Comparison of ENCODE assay signal across 8 cellular contexts in the genomic region with DNA sequence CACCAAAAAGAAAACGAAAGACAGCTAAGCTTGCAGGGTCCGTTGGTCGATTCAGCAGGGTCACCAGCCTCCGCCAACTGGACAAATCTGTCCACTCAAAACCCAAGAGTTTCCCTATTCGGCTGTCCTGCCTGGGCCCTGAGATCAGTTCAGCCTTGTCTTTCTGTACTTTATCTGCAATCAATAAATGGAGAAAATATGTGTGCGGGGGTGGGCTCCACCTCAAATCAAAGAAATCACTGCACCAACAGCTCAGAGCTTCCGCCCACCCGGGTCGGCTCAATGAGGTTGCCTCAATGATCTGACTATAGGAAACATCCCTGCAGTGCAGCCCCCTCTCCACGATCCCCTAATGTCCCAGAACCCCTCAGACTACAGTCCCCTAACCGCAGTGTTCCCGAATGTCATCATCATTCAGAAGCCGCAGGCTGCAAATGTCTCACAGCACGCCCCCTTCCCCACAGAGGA. TPM values are rescaled to one million over a fixed set of nuclear protein-coding genes. Genes with fewer than 3 reads are reported as not detected.
A peak's percentile ranks its signal among the peaks of the same experiment; 100 is the strongest.
DNase-seq lines count a peak whose midpoint lies in the region; ATAC-seq and TF ChIP-seq lines count a peak whose summit lies in the region.

No MANE protein-coding gene starts in this region.

- H3K27me3 Mint-ChIP-seq in CD4-positive, CD25-positive, alpha-beta regulatory T cell, result no peaks in the 10 kb centered on the region

- H3K9me3 Mint-ChIP-seq in CD4-positive, CD25-positive, alpha-beta regulatory T cell, result peaks cover 0 to 2% (median 0%) of the 10 kb centered on the region in 7 donors

- peaks cover 13% of the 10 kb centered on the region for H3K36me3 ChIP-seq in CD4-positive, CD25-positive, alpha-beta regulatory T cell (ENCODE audit: control insufficient read depth, insufficient read depth, low read length)
- H3K36me3 ChIP-seq in HEK293 (ENCODE audit: control insufficient read depth in 2 of 2, insufficient read depth in 1 of 2, low read length in 2 of 2) (peaks cover 4 to 29% of the 10 kb centered on the region in 2 experiments; a peak in 1 of 3 replicates), gastroesophageal sphincter (peaks cover 0 to 32% of the 10 kb centered on the region in 2 donors)

- no peak for DNase-seq in CD4-positive, CD25-positive, alpha-beta regulatory T cell
- no peak for DNase-seq in skeletal muscle cell (ENCODE audit: low read depth)
- no peak for DNase-seq in COLO829 (ENCODE audit: low spot score)
- DNase-seq in COR-L47 (lab: John Stamatoyannopoulos, UW), result no peak
- DNase-seq in NCI-H128 (lab: John Stamatoyannopoulos, UW; ENCODE audit: unreplicated experiment), result no peak

- H3K9me3 ChIP-seq in CD4-positive, CD25-positive, alpha-beta regulatory T cell (ENCODE audit: control insufficient read depth in 2 of 2, low read length in 2 of 2), result no peaks in the 10 kb centered on the region
- H3K9me3 ChIP-seq in HEK293 (ENCODE audit: control insufficient read depth, insufficient read depth, low read depth, low read length) (no peaks in the 10 kb centered on the region), gastroesophageal sphincter (no peaks in the 10 kb centered on the region)

- no peak for TF ChIP-seq POLR2A in gastroesophageal sphincter (IDR thresholded peaks at IDR 0.05)

- H3K4me1 Mint-ChIP-seq in CD4-positive, CD25-positive, alpha-beta regulatory T cell, result peaks cover 8 to 40% (median 18%) of the 10 kb centered on the region in 4 donors

- peaks cover 8% of the 10 kb centered on the region for H3K36me3 Mint-ChIP-seq in CD4-positive, CD25-positive, alpha-beta regulatory T cell

- peak; percentile 3 to 8 for ATAC-seq in CD4-positive, CD25-positive, alpha-beta regulatory T cell (ENCODE audit: low read depth in 2 of 2)
- no peak for ATAC-seq in gastroesophageal sphincter

- peak overlapping the region; percentile 92 to 96 (median 95) for H3K27ac Mint-ChIP-seq in CD4-positive, CD25-positive, alpha-beta regulatory T cell

- H3K4me3 Mint-ChIP-seq in CD4-positive, CD25-positive, alpha-beta regulatory T cell, result peak overlapping the region; percentile 92 to 98 (median 96)

- CTCF ChIA-PET in HEK293 (lab: Yijun Ruan, JAX), result interaction anchor here (2.6 kb wide), 2 partner anchors 10 to 141 kb away, joined by 12 to 15 read pairs; no protein-coding TSS in a partner anchor

- POLR2A ChIA-PET in HEK293 (lab: Yijun Ruan, JAX), result interaction anchor here (0.6 to 3.9 kb wide), 22 partner anchors 8 to 335 kb away, joined by 3 to 33 read pairs (median 5); partner anchors contain the start of genes C2orf68, ELMOD3, MAT2A and RETSAT

- peak overlapping the region; percentile 83 for H3K27ac ChIP-seq in CD4-positive, CD25-positive, alpha-beta regulatory T cell (ENCODE audit: insufficient read depth, low read length, poor library complexity, severe bottlenecking)
- H3K27ac ChIP-seq in HEK293 (ENCODE audit: extremely low read depth, low read depth, low read length), result peak overlapping the region; percentile 47; the same call in 1 of the 2 replicates
- peak overlapping the region; percentile 79 for H3K27ac ChIP-seq in VCaP
- H3K27ac ChIP-seq in gastroesophageal sphincter, result peak overlapping the region; percentile 70 to 90 (median 88)

- peak overlapping the region; percentile 82 for H3K4me3 ChIP-seq in CD4-positive, CD25-positive, alpha-beta regulatory T cell (ENCODE audit: low read depth, low read length)
- H3K4me3 ChIP-seq in HEK293 (ENCODE audit: low read depth, low read length) (peak overlapping the region; percentile 80), gastroesophageal sphincter (peak overlapping the region; percentile 77 to 82), skeletal muscle cell (ENCODE audit: low read depth, low read length) (peak overlapping the region; percentile 74)

- WGBS in gastroesophageal sphincter (ENCODE audit: low coverage in 1 of 2), 2 donors, result 0 to 5% methylated on average over 2 to 5 of the region's 14 CpGs

- H3K4me1 ChIP-seq in CD4-positive, CD25-positive, alpha-beta regulatory T cell (ENCODE audit: control insufficient read depth, insufficient read depth, low read length, poor library complexity, severe bottlenecking), result peaks cover 16% of the 10 kb centered on the region
- H3K4me1 ChIP-seq in HEK293 (ENCODE audit: control insufficient read depth, insufficient read depth, low read length) (no peaks in the 10 kb centered on the region), gastroesophageal sphincter (peaks cover 0 to 30% (median 10%) of the 10 kb centered on the region in 3 donors)

- H3K27me3 ChIP-seq in CD4-positive, CD25-positive, alpha-beta regulatory T cell (ENCODE audit: control insufficient read depth, insufficient read depth, low read length), result no peaks in the 10 kb centered on the region
- H3K27me3 ChIP-seq in gastroesophageal sphincter, result no peaks in the 10 kb centered on the region

- TF ChIP-seq CTCF in HEK293 (tag by site-specific recombination; IDR thresholded peaks at IDR 0.05), result no peak
- no peak for TF ChIP-seq CTCF in VCaP (conservative IDR thresholded peaks at IDR 0.05)
- TF ChIP-seq CTCF in gastroesophageal sphincter (IDR thresholded peaks at IDR 0.05), result no peak

- no peak for TF ChIP-seq EP300 in gastroesophageal sphincter (IDR thresholded peaks at IDR 0.05)

TF ChIP-seq in HEK293, 187 proteins besides CTCF, POLR2A, EP300 and RAD21:
- TF ChIP-seq ZIC2 (tag by site-specific recombination; IDR thresholded peaks at IDR 0.05), result 0 out of 2 replicates have a peak, but pooled peaks have one; percentile 31
- no peak for TF ChIP-seq TCF7L2 (IDR thresholded peaks at IDR 0.05; ENCODE audit: borderline replicate concordance, low read depth, low read length)

RNA-seq across cellular contexts. Expression of gene GGCX, which starts 0.4 kb away (rescaled TPM):
- total RNA-seq in CD4-positive, CD25-positive, alpha-beta regulatory T cell, result 20.0 TPM
- 10 to 100 TPM; 16.7 to 28.1 (median 17.7) TPM for polyA plus RNA-seq in CD4-positive, CD25-positive, alpha-beta regulatory T cell
- total RNA-seq in gastroesophageal sphincter, result 10 to 100 TPM; 16.2 to 29.3 (median 24.3) TPM

RNA-seq across cellular contexts. Expression of gene VAMP8, which starts 16.5 kb away (rescaled TPM):
- total RNA-seq in CD4-positive, CD25-positive, alpha-beta regulatory T cell, result 105 TPM
- 100 to 1,000 TPM; 393 to 484 (median 437) TPM for polyA plus RNA-seq in CD4-positive, CD25-positive, alpha-beta regulatory T cell
- 10 to 100 TPM in 2 of 4 donors, 1 to 10 TPM in 1, not detected in 1; 4.9 to 30.5 (median 13.6) TPM for total RNA-seq in gastroesophageal sphincter

RNA-seq across cellular contexts. Expression of gene MAT2A, which starts 21.9 kb away (rescaled TPM):
- 137 TPM for total RNA-seq in CD4-positive, CD25-positive, alpha-beta regulatory T cell
- polyA plus RNA-seq in CD4-positive, CD25-positive, alpha-beta regulatory T cell, result 100 to 1,000 TPM in 3 of 4 donors, 10 to 100 TPM in 1; 82.2 to 141 (median 108) TPM
- total RNA-seq in gastroesophageal sphincter, result 100 to 1,000 TPM in 2 of 4 donors, 10 to 100 TPM in 2; 68.5 to 295 (median 130) TPM

RNA-seq across cellular contexts. Expression of gene VAMP5, which starts 23.4 kb away (rescaled TPM):
- 54.8 TPM for total RNA-seq in CD4-positive, CD25-positive, alpha-beta regulatory T cell
- 100 to 1,000 TPM; 155 to 215 (median 185) TPM for polyA plus RNA-seq in CD4-positive, CD25-positive, alpha-beta regulatory T cell
- total RNA-seq in gastroesophageal sphincter, result 10 to 100 TPM; 37.6 to 56.5 (median 51.2) TPM

RNA-seq across cellular contexts. Expression of gene RNF181, which starts 34.7 kb away (rescaled TPM):
- 47.0 TPM for total RNA-seq in CD4-positive, CD25-positive, alpha-beta regulatory T cell
- polyA plus RNA-seq in CD4-positive, CD25-positive, alpha-beta regulatory T cell, result 100 to 1,000 TPM; 233 to 297 (median 251) TPM
- 100 to 1,000 TPM; 113 to 174 (median 148) TPM for total RNA-seq in gastroesophageal sphincter
